Comparison of ENCODE assay signal across 24 cellular contexts in genomic region chr6:50962213-50962759, GRCh38.
DNase-seq lines count a peak whose midpoint lies in the region; ATAC-seq, FAIRE-seq and TF ChIP-seq lines count a peak whose summit lies in the region.
"Had no signal": no experiment of that assay in that cellular context is flagged by ENCODE, and none has a peak within 500 bp of the region (broad histone marks: within the 10 kb centered on the region; RNA-seq: fewer than 3 reads in every experiment).

No MANE protein-coding gene starts in this region.

- no peak overlapping the region for H3K4me3 Mint-ChIP-seq in memory B cell
- H3K4me3 Mint-ChIP-seq in stimulated activated naive CD8-positive, alpha-beta T cell treated with anti-CD3 and anti-CD28 coated beads, Interleukin-15, amount 100 ng/mL, for 72 hours: no peak overlapping the region
- H3K4me3 Mint-ChIP-seq: activated naive CD8-positive, alpha-beta T cell; activated T-helper 1 cell treated with anti-CD3 and anti-CD28 coated beads, Interleukin-12 subunit alpha, Interleukin-12 subunit beta, Interleukin-2, Interleukin-4 antibody, amounts not matched to agents 30 ng/mL and 10 ng/mL and 1 ng/mL, durations not matched to agents 14 hours and 24 hours and 36 hours; IgD-negative memory B cell had no signal

- FAIRE-seq in GM12891 (lab: Jason Lieb, UNC): peak; percentile 38
- FAIRE-seq: TTC549 had no signal

- H3K4me1 Mint-ChIP-seq in memory B cell: peaks cover 14% of the 10 kb centered on the region
- no peaks in the 10 kb centered on the region for H3K4me1 Mint-ChIP-seq in stimulated activated naive CD8-positive, alpha-beta T cell treated with anti-CD3 and anti-CD28 coated beads, Interleukin-15, amount 100 ng/mL, for 72 hours

- H3K27me3 Mint-ChIP-seq in memory B cell: no peaks in the 10 kb centered on the region
- H3K27me3 Mint-ChIP-seq in stimulated activated naive CD8-positive, alpha-beta T cell treated with anti-CD3 and anti-CD28 coated beads, Interleukin-15, amount 100 ng/mL, for 72 hours: no peaks in the 10 kb centered on the region
- H3K27me3 Mint-ChIP-seq: activated naive CD8-positive, alpha-beta T cell had no signal

- DNase-seq in GM12891 (ENCODE audit: insufficient read length, low spot score): no peak
- DNase-seq in SKM-1 (lab: John Stamatoyannopoulos, UW; ENCODE audit: unreplicated experiment): peak; percentile 16
- DNase-seq in memory B cell (ENCODE audit: low spot score in 2 of 2): peak in 1 of 2 donors; percentile 5
- DNase-seq in stimulated activated naive CD8-positive, alpha-beta T cell treated with anti-CD3 and anti-CD28 coated beads, Interleukin-15, amount 100 ng/mL, for 72 hours: no peak
- no peak for DNase-seq in globus pallidus (ENCODE audit: low spot score)
- DNase-seq: activated CD4-positive, alpha-beta T cell treated with anti-CD3 and anti-CD28 coated beads for 48 hours; caudate nucleus; dermis blood vessel endothelial cell; GOT3; head of caudate nucleus; left cardiac atrium; mesenchymal stem cell; MG63; NCI-H2171 treated with DMSO at 0.1 percent for 48 hours; NCI-H526 treated with DMSO at 0.1 percent for 48 hours; ovary; upper lobe of left lung had no signal

- TF ChIP-seq POLR2A in GM12891 (IDR thresholded peaks at IDR 0.05; ENCODE audit: low read depth, low read length): no peak

- ATAC-seq in HG03103 (IDR thresholded peaks at IDR 0.05; ENCODE audit: low read depth, unreplicated experiment): peak; percentile 46
- peak; percentile 76 for ATAC-seq in memory B cell (ENCODE audit: low read depth)
- ATAC-seq in GM21529 (IDR thresholded peaks at IDR 0.05; ENCODE audit: unreplicated experiment): no peak
- ATAC-seq in stimulated activated naive CD8-positive, alpha-beta T cell treated with anti-CD3 and anti-CD28 coated beads, Interleukin-15, amount 100 ng/mL, for 72 hours: no peak
- ATAC-seq in GM18502 (IDR thresholded peaks at IDR 0.05; ENCODE audit: poor library complexity, unreplicated experiment): no peak
- ATAC-seq: left cardiac atrium had no signal

- H3K9me3 Mint-ChIP-seq in memory B cell: peaks cover 3% of the 10 kb centered on the region
- no peaks in the 10 kb centered on the region for H3K9me3 Mint-ChIP-seq in stimulated activated naive CD8-positive, alpha-beta T cell treated with anti-CD3 and anti-CD28 coated beads, Interleukin-15, amount 100 ng/mL, for 72 hours
- H3K9me3 Mint-ChIP-seq: activated T-helper 1 cell treated with anti-CD3 and anti-CD28 coated beads, Interleukin-12 subunit alpha, Interleukin-12 subunit beta, Interleukin-2, Interleukin-4 antibody, amounts not matched to agents 30 ng/mL and 10 ng/mL and 1 ng/mL, durations not matched to agents 14 hours and 24 hours and 36 hours had no signal

- H3K36me3 Mint-ChIP-seq in memory B cell: no peaks in the 10 kb centered on the region
- H3K36me3 Mint-ChIP-seq: activated naive CD8-positive, alpha-beta T cell; IgD-negative memory B cell had no signal

- H3K27ac Mint-ChIP-seq in memory B cell: no peak overlapping the region
- no peak overlapping the region for H3K27ac Mint-ChIP-seq in stimulated activated naive CD8-positive, alpha-beta T cell treated with anti-CD3 and anti-CD28 coated beads, Interleukin-15, amount 100 ng/mL, for 72 hours
- H3K27ac Mint-ChIP-seq: activated naive CD8-positive, alpha-beta T cell; activated T-helper 1 cell treated with anti-CD3 and anti-CD28 coated beads, Interleukin-12 subunit alpha, Interleukin-12 subunit beta, Interleukin-2, Interleukin-4 antibody, amounts not matched to agents 30 ng/mL and 10 ng/mL and 1 ng/mL, durations not matched to agents 14 hours and 24 hours and 36 hours; IgD-negative memory B cell had no signal

TF ChIP-seq in GM12891, 5 proteins besides CTCF, POLR2A, EP300 and RAD21:
- TF ChIP-seq SPI1 (IDR thresholded peaks at IDR 0.05; ENCODE audit: low read depth, low read length): 0 out of 2 replicates have a peak, but pooled peaks have one; percentile 10
- TF ChIP-seq TAF1 (IDR thresholded peaks at IDR 0.05; ENCODE audit: low read depth, low read length): no peak
- no peak for TF ChIP-seq POU2F2 (IDR thresholded peaks at IDR 0.05; ENCODE audit: low read depth, low read length)
- no peak for TF ChIP-seq POLR2AphosphoS5 (IDR thresholded peaks at IDR 0.05; ENCODE audit: low read depth, low read length)

Comparison
In these comparisons a context has a peak if more than half of its experiments do, and no peak if none do; other contexts are left out.
1. ATAC-seq: peak in HG03103 (single experiment) and memory B cell (single experiment); none in GM21529 (single experiment), stimulated activated naive CD8-positive, alpha-beta T cell treated with anti-CD3 and anti-CD28 coated beads, Interleukin-15, amount 100 ng/mL, for 72 hours (single experiment) and GM18502 (single experiment).